In the genomic region with DNA sequence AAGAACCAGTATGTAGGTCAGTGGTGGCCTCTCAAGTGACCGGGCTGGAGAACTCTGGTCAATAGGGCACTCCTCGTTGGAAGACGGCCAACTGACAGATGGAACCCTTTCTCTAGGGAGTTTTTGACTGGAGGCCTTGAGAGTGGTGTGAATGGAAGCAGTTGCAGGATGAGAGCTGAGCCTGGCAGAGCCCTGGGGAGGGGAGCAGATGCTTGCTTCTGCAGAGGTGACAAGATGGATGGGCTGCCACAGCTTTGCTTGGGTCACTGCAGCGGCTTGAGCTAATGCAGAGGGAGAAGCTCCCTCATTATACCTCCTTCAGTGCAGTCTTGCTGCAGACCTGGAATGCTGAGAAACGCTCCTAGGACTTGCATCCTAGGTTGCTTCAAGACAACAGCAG, we compare ENCODE assay signal across 21 cellular contexts.
"Had no signal": no experiment of that assay in that cellular context is flagged by ENCODE, and none has a peak within 500 bp of the region (broad histone marks: within the 10 kb centered on the region; RNA-seq: fewer than 3 reads in every experiment).

No MANE protein-coding gene starts in this region.

- H3K9me3 Mint-ChIP-seq: activated CD4-positive, alpha-beta T cell treated with anti-CD3 and anti-CD28 coated beads, Interleukin-2, amount 10 ng/mL, durations not matched to agents 24 days and 14 days; activated naive CD8-positive, alpha-beta T cell treated with anti-CD3 and anti-CD28 coated beads, Interleukin-2, amount 50 U/mL, for 24 hours; activated T-cell treated with anti-CD3 and anti-CD28 coated beads, Interleukin-2, amount 50 U/mL, for 4 hours had no signal

- H3K4me1 Mint-ChIP-seq: activated CD4-positive, alpha-beta T cell treated with anti-CD3 and anti-CD28 coated beads, Interleukin-2, amount 10 ng/mL, durations not matched to agents 24 days and 14 days; activated naive CD4-positive, alpha-beta T cell treated with anti-CD3 and anti-CD28 coated beads, Interleukin-2, amount 10 ng/mL, durations not matched to agents 7 days and 5 days; activated naive CD8-positive, alpha-beta T cell treated with anti-CD3 and anti-CD28 coated beads, Interleukin-2, amount 50 U/mL, for 24 hours; neural crest cell had no signal

- DNase-seq: activated CD4-positive, alpha-beta T cell treated with anti-CD3 and anti-CD28 coated beads, Interleukin-2, amount 10 ng/mL, durations not matched to agents 24 days and 14 days; activated CD8-positive, alpha-beta memory T cell treated with anti-CD3 and anti-CD28 coated beads, Interleukin-2, amount 50 U/mL, for 4 hours; activated CD8-positive, alpha-beta T cell treated with anti-CD3 and anti-CD28 coated beads, Interleukin-2, amount 10 ng/mL, durations not matched to agents 7 days and 5 days; activated naive CD4-positive, alpha-beta T cell treated with anti-CD3 and anti-CD28 coated beads, Interleukin-2, amount 10 ng/mL, durations not matched to agents 7 days and 5 days; activated naive CD8-positive, alpha-beta T cell treated with anti-CD3 and anti-CD28 coated beads, Interleukin-2, amount 50 U/mL, for 24 hours; activated T-cell treated with anti-CD3 and anti-CD28 coated beads, Interleukin-2, amount 50 U/mL, for 4 hours; anterior cingulate cortex; cortex of kidney; effector CD4-positive, alpha-beta T cell; heart right ventricle; left ventricle myocardium superior; right cardiac atrium; T-helper 9 cell; trophoblast cell had no signal

- H3K27ac Mint-ChIP-seq: activated CD4-positive, alpha-beta T cell treated with anti-CD3 and anti-CD28 coated beads, Interleukin-2, amount 10 ng/mL, durations not matched to agents 24 days and 14 days; activated CD8-positive, alpha-beta T cell treated with anti-CD3 and anti-CD28 coated beads, Interleukin-2, amount 10 ng/mL, durations not matched to agents 7 days and 5 days; activated naive CD4-positive, alpha-beta T cell treated with anti-CD3 and anti-CD28 coated beads, Interleukin-2, amount 10 ng/mL, durations not matched to agents 7 days and 5 days; activated naive CD8-positive, alpha-beta T cell treated with anti-CD3 and anti-CD28 coated beads, Interleukin-2, amount 50 U/mL, for 24 hours; stimulated activated naive CD8-positive, alpha-beta T cell treated with anti-CD3 and anti-CD28 coated beads, Interleukin-15, Interleukin-2, amounts not matched to agents 100 ng/mL and 50 ng/mL, for 24 hours had no signal

- H3K4me1 ChIP-seq: gastroesophageal sphincter, heart right ventricle, prostate gland, vagina had no signal

- H3K9me3 ChIP-seq: gastroesophageal sphincter, prostate gland, vagina had no signal

- H3K36me3 Mint-ChIP-seq: activated naive CD4-positive, alpha-beta T cell treated with anti-CD3 and anti-CD28 coated beads, Interleukin-2, amount 10 ng/mL, durations not matched to agents 7 days and 5 days had no signal

- H3K27me3 ChIP-seq: vagina had no signal

- H3K4me3 ChIP-seq: gastroesophageal sphincter, heart right ventricle, prostate gland, skin epidermis, vagina had no signal

- H3K36me3 ChIP-seq: gastroesophageal sphincter, heart right ventricle, prostate gland, vagina had no signal

- H3K27ac ChIP-seq: gastroesophageal sphincter, heart right ventricle, prostate gland, skin epidermis, vagina had no signal

- ATAC-seq: activated CD8-positive, alpha-beta T cell treated with anti-CD3 and anti-CD28 coated beads, Interleukin-2, amount 10 ng/mL, durations not matched to agents 7 days and 5 days; activated naive CD8-positive, alpha-beta T cell treated with anti-CD3 and anti-CD28 coated beads, Interleukin-2, amount 50 U/mL, for 24 hours; activated T-cell treated with anti-CD3 and anti-CD28 coated beads, Interleukin-2, amount 50 U/mL, for 4 hours; esophagus mucosa; gastroesophageal sphincter; heart right ventricle; left ventricle myocardium superior; right cardiac atrium had no signal

- H3K4me3 Mint-ChIP-seq: activated CD4-positive, alpha-beta T cell treated with anti-CD3 and anti-CD28 coated beads, Interleukin-2, amount 10 ng/mL, durations not matched to agents 24 days and 14 days; activated CD8-positive, alpha-beta T cell treated with anti-CD3 and anti-CD28 coated beads, Interleukin-2, amount 10 ng/mL, durations not matched to agents 7 days and 5 days; activated naive CD4-positive, alpha-beta T cell treated with anti-CD3 and anti-CD28 coated beads, Interleukin-2, amount 10 ng/mL, durations not matched to agents 7 days and 5 days; activated naive CD8-positive, alpha-beta T cell treated with anti-CD3 and anti-CD28 coated beads, Interleukin-2, amount 50 U/mL, for 24 hours; activated T-cell treated with anti-CD3 and anti-CD28 coated beads, Interleukin-2, amount 50 U/mL, for 4 hours; neural crest cell; stimulated activated naive CD8-positive, alpha-beta T cell treated with anti-CD3 and anti-CD28 coated beads, Interleukin-15, Interleukin-2, amounts not matched to agents 100 ng/mL and 50 ng/mL, for 24 hours had no signal
